11 cellular contexts compared by ENCODE assay signal in genomic region chr17:17108681-17109049, GRCh38.
DNase-seq lines count a peak whose midpoint lies in the region; ATAC-seq, FAIRE-seq and TF ChIP-seq lines count a peak whose summit lies in the region.
"Had no signal": no experiment of that assay in that cellular context is flagged by ENCODE, and none has a peak within 500 bp of the region (broad histone marks: within the 10 kb centered on the region; RNA-seq: fewer than 3 reads in every experiment).

No MANE protein-coding gene starts in this region.

- no peak overlapping the region for H3K4me3 Mint-ChIP-seq in HFFc6

- H3K4me3 ChIP-seq in ascending aorta: no peak overlapping the region
- H3K4me3 ChIP-seq in kidney (ENCODE audit: low read length in 2 of 2): no peak overlapping the region
- no peak overlapping the region for H3K4me3 ChIP-seq in smooth muscle cell

- H3K9ac ChIP-seq in kidney (ENCODE audit: low read length in 2 of 2): no peak overlapping the region
- no peak overlapping the region for H3K9ac ChIP-seq in smooth muscle cell (ENCODE audit: low read depth)

- no peak for FAIRE-seq in kidney (lab: Jason Lieb, UNC)
- FAIRE-seq: GM12892 had no signal

- peaks cover 78% of the 10 kb centered on the region for H3K79me2 ChIP-seq in smooth muscle cell (ENCODE audit: low read depth)

- H3F3A ChIP-seq in smooth muscle cell (ENCODE audit: low read depth): peaks cover 7% of the 10 kb centered on the region

- H3K27ac Mint-ChIP-seq in HFFc6: peak overlapping the region; percentile 54; the same call in 1 of the 2 replicates

- no peaks in the 10 kb centered on the region for H3K36me3 Mint-ChIP-seq in HFFc6 (ENCODE audit: low read depth)
- H3K36me3 Mint-ChIP-seq: activated naive CD4-positive, alpha-beta T cell treated with anti-CD3 and anti-CD28 coated beads, Interleukin-2, amount 50 U/mL, for 72 hours had no signal

- H4K20me1 ChIP-seq in smooth muscle cell (ENCODE audit: low read depth): peaks cover 100% of the 10 kb centered on the region

- H3K27me3 Mint-ChIP-seq in HFFc6 (ENCODE audit: insufficient read depth): peaks cover 11% of the 10 kb centered on the region

- H3K36me3 ChIP-seq in ascending aorta: no peaks in the 10 kb centered on the region
- peaks cover 0 to 2% of the 10 kb centered on the region in 2 donors for H3K36me3 ChIP-seq in kidney (ENCODE audit: control insufficient read depth in 1 of 2, insufficient read depth in 2 of 2, low read length in 2 of 2)
- H3K36me3 ChIP-seq in smooth muscle cell (ENCODE audit: low read depth): no peaks in the 10 kb centered on the region

- no peaks in the 10 kb centered on the region for H3K27me3 ChIP-seq in ascending aorta
- H3K27me3 ChIP-seq in smooth muscle cell (ENCODE audit: low read depth): no peaks in the 10 kb centered on the region

- intact Hi-C loops in ascending aorta (cut with DNase I): loop anchor here (10.0 kb wide), 1 partner anchor 54 kb away; no protein-coding TSS in a partner anchor
- intact Hi-C loops in kidney (cut with DNase I): no loop called here

- TF ChIP-seq CTCF in HFFc6 (IDR thresholded peaks at IDR 0.05) (0 out of 2 replicates have a peak, but pooled peaks have one; percentile 6), ascending aorta (IDR thresholded peaks at IDR 0.05) (peak in 2 of 3 experiments; percentile 10 to 37), kidney (IDR thresholded peaks at IDR 0.05; ENCODE audit: borderline replicate concordance, extremely low read depth, insufficient read depth) (no peak), smooth muscle cell (IDR thresholded peaks at IDR 0.05; ENCODE audit: borderline replicate concordance, insufficient read depth, poor library complexity, severe bottlenecking) (no peak), GM10266 (IDR thresholded peaks at IDR 0.05; ENCODE audit: control insufficient read depth, insufficient read depth, low read depth, missing control alignments) (no peak)

- peak overlapping the region; percentile 30 to 59 for H3K27ac ChIP-seq in ascending aorta
- H3K27ac ChIP-seq in kidney (ENCODE audit: low read depth in 2 of 2, low read length in 2 of 2): peak overlapping the region; percentile 27 to 61
- peak overlapping the region; percentile 33 for H3K27ac ChIP-seq in smooth muscle cell (ENCODE audit: low read depth)

- H3K4me1 ChIP-seq in ascending aorta: peaks cover 11 to 33% of the 10 kb centered on the region in 2 donors
- peaks cover 37 to 62% of the 10 kb centered on the region in 2 donors for H3K4me1 ChIP-seq in kidney (ENCODE audit: control insufficient read depth in 1 of 2, insufficient read depth in 1 of 2, low read depth in 1 of 2, low read length in 2 of 2)
- peaks cover 20% of the 10 kb centered on the region for H3K4me1 ChIP-seq in smooth muscle cell (ENCODE audit: low read depth)

- no peak overlapping the region for H3K4me2 ChIP-seq in smooth muscle cell

- ATAC-seq in GM18873 (IDR thresholded peaks at IDR 0.05; ENCODE audit: low FRiP score, unreplicated experiment): no peak
- ATAC-seq: Panc1 had no signal

- DNase-seq in HFFc6: no peak
- DNase-seq in ascending aorta (ENCODE audit: low spot score in 2 of 2): no peak
- DNase-seq in kidney: peak; percentile 69
- DNase-seq in smooth muscle cell (lab: John Stamatoyannopoulos, UW; ENCODE audit: unreplicated experiment): no peak
- no peak for DNase-seq in GM10266 (ENCODE audit: extremely low spot score)
- DNase-seq in 8988T: no peak
- DNase-seq in activated CD4-positive, CD25-positive, alpha-beta regulatory T cell treated with anti-CD3 and anti-CD28 coated beads, Interleukin-2, amount 50 U/mL, for 72 hours: no peak

- peaks cover 50% of the 10 kb centered on the region for H3K4me1 Mint-ChIP-seq in HFFc6 (ENCODE audit: low read depth)

- no peaks in the 10 kb centered on the region for H3K9me3 Mint-ChIP-seq in HFFc6
- H3K9me3 Mint-ChIP-seq: activated naive CD4-positive, alpha-beta T cell treated with anti-CD3 and anti-CD28 coated beads, Interleukin-2, amount 50 U/mL, for 72 hours had no signal

- 92% methylated on average over 8 of the region's 8 CpGs for WGBS in smooth muscle cell (ENCODE audit: low lambda C conversion rate)

- H2AFZ ChIP-seq in smooth muscle cell (ENCODE audit: low read depth): no peak overlapping the region

- H3K9me3 ChIP-seq in ascending aorta (no peaks in the 10 kb centered on the region), kidney (ENCODE audit: control insufficient read depth in 1 of 2, low read length in 2 of 2) (no peaks in the 10 kb centered on the region), smooth muscle cell (replicated peaks; ENCODE audit: low read depth) (no peaks in the 10 kb centered on the region)

Comparison
In these comparisons a context has a peak if more than half of its experiments do, and no peak if none do; other contexts are left out.
1. CTCF ChIP-seq: peak in HFFc6 (single experiment) and ascending aorta (2 of 3); none in kidney (single experiment), smooth muscle cell (single experiment) and GM10266 (single experiment).
2. Peak in every context shown above with its lines, with median percentiles within 50 percentile points of each other: H3K27ac ChIP-seq.